ENCODE assay signal across 8 cellular contexts in the genomic region with DNA sequence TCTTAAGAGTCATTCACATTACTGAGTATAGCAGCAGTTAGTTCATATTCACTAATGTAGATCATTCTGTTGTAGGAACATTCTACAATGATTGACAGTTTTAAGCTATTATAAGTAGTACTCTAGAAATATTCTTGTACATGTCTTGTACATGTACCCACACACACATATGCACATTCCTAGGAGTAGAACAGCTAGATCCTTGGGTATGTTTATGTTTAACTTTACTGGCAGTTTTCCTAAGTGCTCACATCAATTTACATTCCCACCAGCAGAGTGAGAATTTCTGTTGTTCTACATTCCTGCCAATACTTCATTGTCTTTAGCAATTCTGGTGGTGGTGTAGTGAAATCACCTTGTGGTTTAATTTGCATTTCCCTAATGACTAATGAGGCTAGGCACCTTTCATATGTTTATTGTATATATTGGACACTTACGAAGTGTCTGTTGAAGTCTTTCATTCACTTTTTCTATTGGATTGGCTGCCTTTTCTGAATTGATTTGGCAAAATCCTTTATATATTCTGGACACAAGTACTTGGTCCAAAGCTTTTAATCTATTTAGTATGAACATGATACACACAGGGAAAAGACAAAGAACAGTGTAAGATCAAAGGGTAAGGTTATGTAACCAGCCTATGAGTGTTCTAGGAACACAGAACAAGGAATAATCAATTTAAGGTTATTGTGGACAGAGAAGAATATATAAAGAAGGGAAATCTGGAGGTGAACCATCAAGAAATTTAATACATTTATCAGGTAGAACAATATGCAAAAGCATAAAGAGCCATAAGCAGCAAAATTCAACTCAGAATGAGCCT.
DNase-seq lines count a peak whose midpoint lies in the region; ATAC-seq and TF ChIP-seq lines count a peak whose summit lies in the region.

No MANE protein-coding gene starts in this region.

- no peak overlapping the region for H3K4me3 ChIP-seq in fibroblast of villous mesenchyme (ENCODE audit: low read depth, low read length)

- ATAC-seq in GM18502 (IDR thresholded peaks at IDR 0.05; ENCODE audit: poor library complexity, unreplicated experiment): peak; percentile 92
- ATAC-seq in GM21717 (IDR thresholded peaks at IDR 0.05; ENCODE audit: unreplicated experiment): peak; percentile 81
- peak; percentile 79 for ATAC-seq in HG03558 (IDR thresholded peaks at IDR 0.05; ENCODE audit: extremely low read depth, unreplicated experiment)

- no peak for DNase-seq in fibroblast of villous mesenchyme (ENCODE audit: low read depth)
- no peak for DNase-seq in activated CD8-positive, alpha-beta memory T cell treated with anti-CD3 and anti-CD28 coated beads, Interleukin-2, amount 50 U/mL, for 4 hours
- no peak for DNase-seq in NCI-H82 treated with DMSO at 0.1 percent for 48 hours (lab: John Stamatoyannopoulos, UW; ENCODE audit: unreplicated experiment)
- no peak for DNase-seq in NCI-H1092 treated with DMSO at 0.1 percent for 48 hours (lab: John Stamatoyannopoulos, UW)
- DNase-seq in amniotic stem cell (lab: John Stamatoyannopoulos, UW): no peak

- peak; percentile 28 for TF ChIP-seq CTCF in fibroblast of villous mesenchyme (IDR thresholded peaks at IDR 0.05; ENCODE audit: insufficient read depth, low read depth, low read length)
